In the genomic region with DNA sequence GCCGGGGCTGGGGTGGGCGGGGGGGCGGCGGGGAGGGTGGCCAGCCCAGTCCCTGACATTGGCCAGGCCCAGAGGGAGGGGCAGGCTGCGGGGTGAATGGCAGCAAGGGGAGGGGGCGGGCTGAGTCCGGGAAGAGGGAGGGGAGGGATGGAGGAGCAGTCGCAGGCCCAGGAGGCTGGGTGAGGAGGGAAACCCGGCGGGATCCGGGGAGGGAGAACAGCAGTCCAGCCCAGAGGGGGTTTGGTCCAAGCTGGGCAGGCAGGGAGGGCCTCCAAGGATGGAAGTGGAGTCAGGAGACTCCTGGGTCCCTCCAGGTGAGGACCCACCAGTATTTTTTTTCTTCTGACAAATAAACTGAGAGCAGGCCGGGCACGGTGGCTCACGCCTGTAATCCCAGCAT, we compare ENCODE assay signal across 11 cellular contexts. TPM values are rescaled to one million over a fixed set of nuclear protein-coding genes. Genes with fewer than 3 reads are reported as not detected.
DNase-seq lines count a peak whose midpoint lies in the region; TF ChIP-seq lines count a peak whose summit lies in the region.
"Had no signal": no experiment of that assay in that cellular context is flagged by ENCODE, and none has a peak within 500 bp of the region (broad histone marks: within the 10 kb centered on the region; RNA-seq: fewer than 3 reads in every experiment).

No MANE protein-coding gene starts in this region.

- in situ Hi-C loops in brain microvascular endothelial cell (cut with HindIII; ENCODE audit: low pct_ligation_motif_present, low sequenced_read_pairs): no loop called here

- H3K4me1 ChIP-seq in tibial artery (peaks cover 0 to 10% (median 8%) of the 10 kb centered on the region in 4 donors), MM.1S (ENCODE audit: low read length) (no peaks in the 10 kb centered on the region; the same call in 1 of the 2 replicates)

- POLR2A ChIA-PET in activated CD4-positive, alpha-beta memory T cell treated with anti-CD3 and anti-CD28 coated beads, Interleukin-2, amount 10 ng/mL, durations not matched to agents 7 days and 5 days (lab: Charles Lee): no interaction called here

- H3K9me2 ChIP-seq in neural cell (ENCODE audit: insufficient read depth, low read length) (no peaks in the 10 kb centered on the region), MM.1S (replicated peaks; ENCODE audit: insufficient read depth, low read length) (no peaks in the 10 kb centered on the region)

- DNase-seq in DMS114 treated with DMSO at 0.1 percent for 48 hours (lab: John Stamatoyannopoulos, UW; ENCODE audit: unreplicated experiment) (peak; percentile 44), NCI-H1694 (lab: John Stamatoyannopoulos, UW) (peak; percentile 57), brain microvascular endothelial cell (no peak), tibial artery (no peak), Calu3 (no peak), MM.1S (no peak)
- no peak for DNase-seq in activated CD4-positive, alpha-beta memory T cell treated with anti-CD3 and anti-CD28 coated beads, Interleukin-2, amount 10 ng/mL, durations not matched to agents 7 days and 5 days
- DNase-seq: midbrain had no signal

- H3K4me3 ChIP-seq in brain microvascular endothelial cell (ENCODE audit: low read depth, low read length): peak overlapping the region; percentile 37
- peak overlapping the region; percentile 56 for H3K4me3 ChIP-seq in neural cell (ENCODE audit: low read length)
- H3K4me3 ChIP-seq in tibial artery: no peak overlapping the region
- no peak overlapping the region for H3K4me3 ChIP-seq in MM.1S (ENCODE audit: low read length)

- TF ChIP-seq EP300 in neural cell (conservative IDR thresholded peaks at IDR 0.05; ENCODE audit: poor library complexity, severe bottlenecking): no peak

- H3K36me3 ChIP-seq in brain microvascular endothelial cell (replicated peaks) (no peaks in the 10 kb centered on the region), neural cell (ENCODE audit: insufficient read depth, low read length) (no peaks in the 10 kb centered on the region), tibial artery (no peaks in the 10 kb centered on the region), MM.1S (replicated peaks; ENCODE audit: insufficient read depth, low read length) (no peaks in the 10 kb centered on the region)
- H3K36me3 ChIP-seq: tibial nerve had no signal

- TF ChIP-seq CTCF in brain microvascular endothelial cell (IDR thresholded peaks at IDR 0.05; ENCODE audit: low read depth, low read length, missing control alignments) (no peak), neural cell (IDR thresholded peaks at IDR 0.05; ENCODE audit: poor library complexity, severe bottlenecking) (no peak), tibial artery (IDR thresholded peaks at IDR 0.05) (no peak), Calu3 (IDR thresholded peaks at IDR 0.05; ENCODE audit: unreplicated experiment) (no peak), MM.1S (IDR thresholded peaks at IDR 0.05; ENCODE audit: low read length) (no peak)

- no peak overlapping the region for H2AFZ ChIP-seq in neural cell (ENCODE audit: low read depth, low read length)
- H2AFZ ChIP-seq in MM.1S (ENCODE audit: low read length): no peak overlapping the region

- H3K4me1 Mint-ChIP-seq in Calu3 (ENCODE audit: low read depth, unreplicated experiment): no peaks in the 10 kb centered on the region
- H3K4me1 Mint-ChIP-seq in activated CD4-positive, alpha-beta memory T cell treated with anti-CD3 and anti-CD28 coated beads, Interleukin-2, amount 10 ng/mL, durations not matched to agents 7 days and 5 days: peaks cover 13% of the 10 kb centered on the region

- H3K27me3 ChIP-seq in brain microvascular endothelial cell (replicated peaks) (peaks cover 3% of the 10 kb centered on the region), neural cell (ENCODE audit: insufficient read depth, low read depth, low read length) (peaks cover 37% of the 10 kb centered on the region), tibial artery (peaks cover 0 to 83% of the 10 kb centered on the region in 2 donors), MM.1S (replicated peaks; ENCODE audit: insufficient read depth, low read length) (no peaks in the 10 kb centered on the region)

- H3F3A ChIP-seq in neural cell (ENCODE audit: insufficient read depth, low read length, poor library complexity, severe bottlenecking): no peaks in the 10 kb centered on the region
- no peaks in the 10 kb centered on the region for H3F3A ChIP-seq in MM.1S (ENCODE audit: insufficient read depth, low read length)

- H3K36me3 Mint-ChIP-seq in Calu3 (ENCODE audit: insufficient read depth, unreplicated experiment): no peaks in the 10 kb centered on the region
- H3K36me3 Mint-ChIP-seq in activated CD4-positive, alpha-beta memory T cell treated with anti-CD3 and anti-CD28 coated beads, Interleukin-2, amount 10 ng/mL, durations not matched to agents 7 days and 5 days (ENCODE audit: low read depth): no peaks in the 10 kb centered on the region

- CTCF ChIA-PET in Calu3 (lab: Charles Lee): interaction anchor here (0.6 to 1.0 kb wide), 2 partner anchors 21 to 61 kb away, joined by 3 to 7 read pairs; no protein-coding TSS in a partner anchor
- CTCF ChIA-PET in activated CD4-positive, alpha-beta memory T cell treated with anti-CD3 and anti-CD28 coated beads, Interleukin-2, amount 10 ng/mL, durations not matched to agents 7 days and 5 days (lab: Charles Lee): no interaction called here

- H3K79me2 ChIP-seq in neural cell (replicated peaks; ENCODE audit: insufficient read depth, low read length) (no peaks in the 10 kb centered on the region), MM.1S (ENCODE audit: low read length) (no peaks in the 10 kb centered on the region)

- peaks cover 86% of the 10 kb centered on the region for H3K27me3 Mint-ChIP-seq in Calu3 (ENCODE audit: unreplicated experiment)
- H3K27me3 Mint-ChIP-seq in activated CD4-positive, alpha-beta memory T cell treated with anti-CD3 and anti-CD28 coated beads, Interleukin-2, amount 10 ng/mL, durations not matched to agents 7 days and 5 days: peaks cover 20% of the 10 kb centered on the region

- intact Hi-C loops in tibial artery (cut with DNase I; ENCODE audit: low total_unique reads): no loop called here
- intact Hi-C loops in Calu3 (cut with micrococcal nuclease; ENCODE audit: unreplicated experiment): no loop called here

- no peak for TF ChIP-seq RAD21 in neural cell (conservative IDR thresholded peaks at IDR 0.05)

- H3K9me3 ChIP-seq in neural cell (ENCODE audit: low read length) (no peaks in the 10 kb centered on the region), tibial artery (no peaks in the 10 kb centered on the region), MM.1S (replicated peaks; ENCODE audit: insufficient read depth, low read length) (no peaks in the 10 kb centered on the region)
- H3K9me3 ChIP-seq: tibial nerve had no signal

- H4K20me1 ChIP-seq in neural cell (ENCODE audit: insufficient read depth) (no peaks in the 10 kb centered on the region), MM.1S (ENCODE audit: insufficient read depth, low read length) (no peaks in the 10 kb centered on the region)

- H3K4me2 ChIP-seq in neural cell (ENCODE audit: low read length): no peak overlapping the region
- no peak overlapping the region for H3K4me2 ChIP-seq in MM.1S (ENCODE audit: low read depth, low read length)

- H3K27ac ChIP-seq in brain microvascular endothelial cell (no peak overlapping the region), neural cell (ENCODE audit: low read length) (no peak overlapping the region), tibial artery (no peak overlapping the region), MM.1S (ENCODE audit: low read length) (no peak overlapping the region)
- H3K27ac ChIP-seq: tibial nerve had no signal

- no peak overlapping the region for H3K27ac Mint-ChIP-seq in Calu3 (ENCODE audit: unreplicated experiment)
- no peak overlapping the region for H3K27ac Mint-ChIP-seq in activated CD4-positive, alpha-beta memory T cell treated with anti-CD3 and anti-CD28 coated beads, Interleukin-2, amount 10 ng/mL, durations not matched to agents 7 days and 5 days

- no peak overlapping the region for H3K9ac ChIP-seq in neural cell (ENCODE audit: low read length)
- no peak overlapping the region for H3K9ac ChIP-seq in MM.1S (ENCODE audit: low read length)

- H3K4me3 Mint-ChIP-seq in Calu3 (ENCODE audit: low read depth, unreplicated experiment): no peak overlapping the region
- no peak overlapping the region for H3K4me3 Mint-ChIP-seq in activated CD4-positive, alpha-beta memory T cell treated with anti-CD3 and anti-CD28 coated beads, Interleukin-2, amount 10 ng/mL, durations not matched to agents 7 days and 5 days

- BruUV-seq in Calu3 (replicated peaks; lab: Mats Ljungman, UMichigan): no TSS peak

- H3K9me3 Mint-ChIP-seq in Calu3 (ENCODE audit: low read depth, unreplicated experiment): no peaks in the 10 kb centered on the region
- H3K9me3 Mint-ChIP-seq in activated CD4-positive, alpha-beta memory T cell treated with anti-CD3 and anti-CD28 coated beads, Interleukin-2, amount 10 ng/mL, durations not matched to agents 7 days and 5 days: no peaks in the 10 kb centered on the region

TF ChIP-seq in neural cell, 6 proteins besides CTCF, POLR2A, EP300 and RAD21 (continues in another document):
- TF ChIP-seq EZH2 (IDR thresholded peaks at IDR 0.05; ENCODE audit: borderline replicate concordance, insufficient read depth, low read length, poor library complexity, severe bottlenecking) (no peak), TAF1 (IDR thresholded peaks at IDR 0.05; ENCODE audit: low read depth) (no peak), MXI1 (conservative IDR thresholded peaks at IDR 0.05; ENCODE audit: poor library complexity, severe bottlenecking) (no peak), POLR2AphosphoS5 (IDR thresholded peaks at IDR 0.05) (no peak), SMC3 (conservative IDR thresholded peaks at IDR 0.05; ENCODE audit: poor library complexity) (no peak)

RNA-seq across cellular contexts. Expression of a gene that starts 14.4 kb away (rescaled TPM):
- 0.32 TPM in 1 of 2 replicates, not detected in the other for polyA plus RNA-seq in neural cell
- polyA minus RNA-seq in neural cell: 0.46 and 0.73 TPM in 2 replicates
- total RNA-seq in Calu3 (2022): 1.2 and 1.4 TPM in 2 replicates
- under 1 TPM; 0.15 to 0.28 TPM for total RNA-seq in activated CD4-positive, alpha-beta memory T cell treated with anti-CD3 and anti-CD28 coated beads, Interleukin-2, amount 10 ng/mL, durations not matched to agents 7 days and 5 days
- total RNA-seq: endothelial cell of umbilical vein, tibial nerve had no signal
- polyA plus RNA-seq: endothelial cell of umbilical vein had no signal

RNA-seq across cellular contexts. Expression of a gene that starts 40.4 kb away (rescaled TPM):
- 52.2 and 55.9 TPM in 2 replicates for polyA plus RNA-seq in neural cell
- 35.5 and 39.7 TPM in 2 replicates for polyA minus RNA-seq in neural cell
- 80.7 and 83.9 TPM in 2 replicates for total RNA-seq in Calu3 (2022)
- 10 to 100 TPM; 34.2 to 35.5 TPM for total RNA-seq in activated CD4-positive, alpha-beta memory T cell treated with anti-CD3 and anti-CD28 coated beads, Interleukin-2, amount 10 ng/mL, durations not matched to agents 7 days and 5 days

RNA-seq across cellular contexts. Expression of a gene that starts 52.9 kb away (rescaled TPM):
- 32.0 and 36.2 TPM in 2 replicates for polyA plus RNA-seq in neural cell
- polyA minus RNA-seq in neural cell: 34.5 and 47.0 TPM in 2 replicates
- total RNA-seq in Calu3 (2022): 34.1 and 35.0 TPM in 2 replicates
- total RNA-seq in activated CD4-positive, alpha-beta memory T cell treated with anti-CD3 and anti-CD28 coated beads, Interleukin-2, amount 10 ng/mL, durations not matched to agents 7 days and 5 days: 10 to 100 TPM; 30.0 to 31.6 TPM

RNA-seq across cellular contexts. Expression of a gene that starts 52.9 kb away (rescaled TPM):
- polyA plus RNA-seq in neural cell: 69.5 and 71.2 TPM in 2 replicates
- 83.5 and 91.3 TPM in 2 replicates for polyA minus RNA-seq in neural cell
- total RNA-seq in Calu3 (2022): 292 and 301 TPM in 2 replicates
- total RNA-seq in activated CD4-positive, alpha-beta memory T cell treated with anti-CD3 and anti-CD28 coated beads, Interleukin-2, amount 10 ng/mL, durations not matched to agents 7 days and 5 days: 10 to 100 TPM; 64.1 to 72.1 TPM

Comparison
In these comparisons a context has a peak if more than half of its experiments do, and no peak if none do; other contexts are left out.
1. DNase-seq: peak in DMS114 treated with DMSO at 0.1 percent for 48 hours (single experiment) and NCI-H1694 (single experiment); none in brain microvascular endothelial cell (single experiment), tibial artery (0 of 2), Calu3 (single experiment), activated CD4-positive, alpha-beta memory T cell treated with anti-CD3 and anti-CD28 coated beads, Interleukin-2, amount 10 ng/mL, durations not matched to agents 7 days and 5 days (single experiment) and MM.1S (single experiment).
2. H3K4me3 ChIP-seq: peak in brain microvascular endothelial cell (single experiment) and neural cell (single experiment); none in tibial artery (0 of 2) and MM.1S (single experiment).